ENCODE assay signal across 1 cellular context in genomic region chr15:57144448-57144847, GRCh38.
TF ChIP-seq lines count a peak whose summit lies in the region.

No MANE protein-coding gene starts in this region.

TF ChIP-seq in WTC11, 78 proteins besides CTCF, POLR2A, EP300 and RAD21 (continued from another document):
- TF ChIP-seq USF1 (CRISPR knock-in tag; IDR thresholded peaks at IDR 0.05) (no peak), ZNF281 (CRISPR knock-in tag; IDR thresholded peaks at IDR 0.05) (no peak), NFE2L1 (CRISPR knock-in tag; IDR thresholded peaks at IDR 0.05) (no peak), MXD4 (CRISPR knock-in tag; IDR thresholded peaks at IDR 0.05; ENCODE audit: borderline replicate concordance) (no peak), STAT6 (CRISPR knock-in tag; conservative IDR thresholded peaks at IDR 0.05; ENCODE audit: low read depth) (no peak), AFF4 (CRISPR knock-in tag; IDR thresholded peaks at IDR 0.05; ENCODE audit: borderline replicate concordance) (no peak), TEAD4 (CRISPR knock-in tag; IDR thresholded peaks at IDR 0.05) (no peak), TCF7 (CRISPR knock-in tag; IDR thresholded peaks at IDR 0.05; ENCODE audit: low read depth) (no peak), HMGXB4 (CRISPR knock-in tag; IDR thresholded peaks at IDR 0.05) (no peak), FOXP1 (CRISPR knock-in tag; IDR thresholded peaks at IDR 0.05; ENCODE audit: borderline replicate concordance) (no peak), MLX (CRISPR knock-in tag; IDR thresholded peaks at IDR 0.05) (no peak), ERG (CRISPR knock-in tag; IDR thresholded peaks at IDR 0.05) (no peak), ZNF425 (CRISPR knock-in tag; conservative IDR thresholded peaks at IDR 0.05) (no peak), NFYB (CRISPR knock-in tag; conservative IDR thresholded peaks at IDR 0.05; ENCODE audit: low read depth) (no peak), E2F5 (CRISPR knock-in tag; IDR thresholded peaks at IDR 0.05) (no peak)
